ENCODE assay signal across 1 cellular context in the genomic region with DNA sequence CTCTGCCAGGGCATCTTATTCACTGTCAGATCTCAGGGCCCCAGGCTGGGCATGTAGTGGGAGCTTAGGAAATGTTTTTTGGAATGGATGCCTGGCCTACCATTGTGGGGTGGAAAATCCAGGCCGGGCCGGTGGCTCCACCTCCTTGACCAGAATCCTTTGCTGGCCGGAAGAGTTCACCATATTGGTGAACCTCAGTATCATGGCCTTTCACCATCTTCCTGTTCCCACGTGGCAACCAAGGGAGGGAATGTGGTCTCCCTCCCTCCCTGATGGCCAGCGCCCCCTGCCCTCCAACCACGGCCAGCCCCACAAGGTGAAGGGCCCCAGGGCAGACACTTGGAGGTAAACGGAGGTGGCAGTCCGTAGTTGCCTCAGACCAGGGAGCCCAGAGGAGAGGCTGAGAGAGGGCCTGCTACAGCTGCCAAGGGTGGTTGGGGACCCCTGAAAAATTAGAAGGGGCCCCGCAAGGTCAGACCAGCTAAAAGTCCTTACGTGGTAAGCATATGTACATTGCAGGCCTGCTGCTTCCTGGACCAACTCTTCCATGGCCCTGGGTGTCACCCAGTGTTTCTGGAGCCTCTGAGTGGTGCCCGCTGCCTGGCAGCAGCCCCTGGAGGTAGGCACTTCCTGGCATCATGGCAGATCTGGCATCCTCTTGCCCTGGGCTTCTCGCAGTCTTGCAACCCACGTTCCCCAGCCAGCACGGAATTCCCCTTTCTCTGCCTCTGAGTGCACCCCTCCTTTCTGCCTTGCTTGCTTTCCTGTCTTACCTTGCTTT.
TF ChIP-seq lines count a peak whose summit lies in the region.

No MANE protein-coding gene starts in this region.

TF ChIP-seq in endothelial cell of umbilical vein, 7 proteins besides CTCF, POLR2A, EP300 and RAD21 (continued from another document):
- no peak for TF ChIP-seq FOS (IDR thresholded peaks at IDR 0.05; ENCODE audit: borderline replicate concordance, insufficient read depth, low read length)
- TF ChIP-seq JUN (IDR thresholded peaks at IDR 0.05; ENCODE audit: borderline replicate concordance, insufficient read depth, insufficient read length, low read depth): no peak
- TF ChIP-seq, protein P1, sequence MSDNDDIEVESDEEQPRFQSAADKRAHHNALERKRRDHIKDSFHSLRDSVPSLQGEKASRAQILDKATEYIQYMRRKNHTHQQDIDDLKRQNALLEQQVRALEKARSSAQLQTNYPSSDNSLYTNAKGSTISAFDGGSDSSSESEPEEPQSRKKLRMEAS (IDR thresholded peaks at IDR 0.05; ENCODE audit: insufficient read depth, insufficient read length): no peak
